ENCODE assay signal across 17 cellular contexts in the genomic region with DNA sequence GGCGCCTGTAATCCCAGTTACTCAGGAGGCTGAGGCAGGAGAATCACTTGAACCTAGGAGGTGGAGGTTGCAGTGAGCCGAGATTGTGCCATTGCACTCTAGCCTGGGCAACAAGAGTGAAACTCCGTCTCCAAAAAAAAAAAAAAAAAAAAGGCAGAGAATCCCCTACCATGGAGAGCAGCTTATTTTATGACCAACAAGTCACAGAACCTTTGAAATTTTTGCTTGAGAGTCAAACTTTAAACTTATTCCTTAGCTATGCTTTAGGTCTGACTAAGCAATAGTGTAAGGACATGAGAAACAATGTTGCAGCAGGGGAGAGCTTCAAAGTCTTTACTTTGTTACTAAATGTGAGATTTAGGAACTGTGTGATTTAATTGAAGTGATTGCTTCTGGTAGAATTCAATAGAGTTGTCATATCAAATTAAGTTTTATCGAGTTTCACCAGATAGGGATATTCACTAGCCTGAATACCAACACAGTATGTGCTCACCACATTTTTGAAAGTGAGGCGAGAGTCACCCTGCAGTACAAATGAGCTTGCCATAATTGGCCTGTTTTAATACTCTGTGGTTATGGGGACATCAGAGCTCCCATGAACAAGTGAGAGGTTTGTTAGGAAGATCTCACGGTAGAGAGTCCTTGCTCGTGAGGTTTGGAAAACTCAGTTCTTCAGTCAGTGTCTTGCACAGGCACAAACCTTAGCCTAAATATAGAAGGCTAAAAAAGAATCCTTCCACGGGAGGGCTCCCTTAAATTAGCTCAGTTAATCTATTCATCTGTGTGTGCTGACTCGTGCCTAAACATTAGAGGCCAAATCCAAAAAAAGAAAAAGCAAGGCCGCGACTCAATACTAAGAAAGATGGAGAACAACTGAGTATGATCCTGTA.
DNase-seq lines count a peak whose midpoint lies in the region; ATAC-seq and TF ChIP-seq lines count a peak whose summit lies in the region.
"Had no signal": no experiment of that assay in that cellular context is flagged by ENCODE, and none has a peak within 500 bp of the region (broad histone marks: within the 10 kb centered on the region; RNA-seq: fewer than 3 reads in every experiment).

No MANE protein-coding gene starts in this region.

- peak overlapping the region; percentile 84 to 89 (median 88) for H3K27ac ChIP-seq in esophagus muscularis mucosa (replicated peaks in 1 of 4)
- peak overlapping the region; percentile 63 to 73 for H3K27ac ChIP-seq in prostate gland
- H3K27ac ChIP-seq in aorta (ENCODE audit: low read depth in 1 of 2, low read length in 2 of 2), result peak overlapping the region; percentile 90 to 91

- peaks cover 53% of the 10 kb centered on the region for H3K27me3 Mint-ChIP-seq in stimulated activated naive CD8-positive, alpha-beta T cell treated with anti-CD3 and anti-CD28 coated beads, Interleukin-15, amount 100 ng/mL, for 72 hours

- no peak for TF ChIP-seq EP300 in esophagus muscularis mucosa (IDR thresholded peaks at IDR 0.05)

- peaks cover 72 to 93% (median 84%) of the 10 kb centered on the region in 4 donors for H3K4me1 ChIP-seq in esophagus muscularis mucosa
- H3K4me1 ChIP-seq in prostate gland (replicated peaks), result peaks cover 7% of the 10 kb centered on the region
- H3K4me1 ChIP-seq in aorta (ENCODE audit: control insufficient read depth in 1 of 2, insufficient read depth in 2 of 2, low read length in 2 of 2), result peaks cover 9 to 17% of the 10 kb centered on the region in 2 donors

- no peak overlapping the region for H3K4me3 Mint-ChIP-seq in stimulated activated naive CD8-positive, alpha-beta T cell treated with anti-CD3 and anti-CD28 coated beads, Interleukin-15, amount 100 ng/mL, for 72 hours
- H3K4me3 Mint-ChIP-seq: activated CD8-positive, alpha-beta memory T cell treated with anti-CD3 and anti-CD28 coated beads, Interleukin-2, amount 10 ng/mL, durations not matched to agents 7 days and 5 days; stimulated activated naive CD8-positive, alpha-beta T cell treated with anti-CD3 and anti-CD28 coated beads, Interleukin-15, Interleukin-2, amounts not matched to agents 100 ng/mL and 50 ng/mL, for 24 hours; T-helper 1 cell treated with Interleukin-12 subunit alpha and Interleukin-12 subunit beta and Interleukin-4 antibody, amounts not matched to agents 30 μg/mL and 1 μg/mL, for 36 hours had no signal

- peaks cover 24% of the 10 kb centered on the region for H3K4me1 Mint-ChIP-seq in stimulated activated naive CD8-positive, alpha-beta T cell treated with anti-CD3 and anti-CD28 coated beads, Interleukin-15, amount 100 ng/mL, for 72 hours

- no peak overlapping the region for H3K27ac Mint-ChIP-seq in stimulated activated naive CD8-positive, alpha-beta T cell treated with anti-CD3 and anti-CD28 coated beads, Interleukin-15, amount 100 ng/mL, for 72 hours
- H3K27ac Mint-ChIP-seq: activated CD8-positive, alpha-beta memory T cell treated with anti-CD3 and anti-CD28 coated beads, Interleukin-2, amount 10 ng/mL, durations not matched to agents 7 days and 5 days; stimulated activated naive CD8-positive, alpha-beta T cell treated with anti-CD3 and anti-CD28 coated beads, Interleukin-15, Interleukin-2, amounts not matched to agents 100 ng/mL and 50 ng/mL, for 24 hours; T-helper 1 cell treated with Interleukin-12 subunit alpha and Interleukin-12 subunit beta and Interleukin-4 antibody, amounts not matched to agents 30 μg/mL and 1 μg/mL, for 36 hours had no signal

- H3K27me3 ChIP-seq in esophagus muscularis mucosa, result no peaks in the 10 kb centered on the region
- H3K27me3 ChIP-seq in prostate gland (replicated peaks; ENCODE audit: insufficient read depth), result no peaks in the 10 kb centered on the region
- no peaks in the 10 kb centered on the region for H3K27me3 ChIP-seq in aorta (ENCODE audit: control insufficient read depth in 1 of 2, insufficient read depth in 2 of 2, low read length in 1 of 2)
- H3K27me3 ChIP-seq: Peyer's patch had no signal

- DNase-seq in Right ventricle myocardium superior (no peak), cardiac septum (ENCODE audit: low spot score) (no peak), esophagus muscularis mucosa (ENCODE audit: extremely low spot score) (no peak), prostate gland (ENCODE audit: low spot score) (no peak), aorta (no peak), germinal center (ENCODE audit: low spot score) (no peak), erythroblast (lab: John Stamatoyannopoulos, UW) (no peak)
- DNase-seq in stimulated activated naive CD8-positive, alpha-beta T cell treated with anti-CD3 and anti-CD28 coated beads, Interleukin-15, amount 100 ng/mL, for 72 hours, result no peak
- DNase-seq: activated CD8-positive, alpha-beta memory T cell treated with anti-CD3 and anti-CD28 coated beads, Interleukin-2, amount 10 ng/mL, durations not matched to agents 7 days and 5 days; activated naive CD4-positive, alpha-beta T cell; effector memory CD4-positive, alpha-beta T cell; mesenchymal stem cell; NCI-H2029; NCI-H748 treated with DMSO at 0.1 percent for 48 hours; Peyer's patch had no signal

- TF ChIP-seq POLR2A in esophagus muscularis mucosa (IDR thresholded peaks at IDR 0.05; ENCODE audit: low read depth), result no peak
- no peak for TF ChIP-seq POLR2A in prostate gland (IDR thresholded peaks at IDR 0.05)
- TF ChIP-seq POLR2A in erythroblast (IDR thresholded peaks at IDR 0.05; ENCODE audit: low read length), result no peak

- TF ChIP-seq CTCF in esophagus muscularis mucosa (IDR thresholded peaks at IDR 0.05) (peak; percentile 20 to 29 (median 27)), prostate gland (IDR thresholded peaks at IDR 0.05) (no peak)

- 57% methylated on average over 9 of the region's 11 CpGs for WGBS in esophagus muscularis mucosa
- WGBS in prostate gland, result 66% methylated on average over 11 of the region's 11 CpGs
- WGBS in aorta, 2 donors, result 28 to 32% methylated on average over 10 to 11 of the region's 11 CpGs

- H3K4me3 ChIP-seq in esophagus muscularis mucosa, result no peak overlapping the region
- no peak overlapping the region for H3K4me3 ChIP-seq in prostate gland
- H3K4me3 ChIP-seq in aorta (ENCODE audit: low read length in 2 of 2), result no peak overlapping the region
- H3K4me3 ChIP-seq: Peyer's patch had no signal

- H3K36me3 ChIP-seq in esophagus muscularis mucosa, result no peaks in the 10 kb centered on the region
- no peaks in the 10 kb centered on the region for H3K36me3 ChIP-seq in prostate gland
- H3K36me3 ChIP-seq in aorta (ENCODE audit: control insufficient read depth in 1 of 2, insufficient read depth in 2 of 2, low read length in 1 of 2), result no peaks in the 10 kb centered on the region
- H3K36me3 ChIP-seq: Peyer's patch had no signal

- H3K9me3 ChIP-seq in esophagus muscularis mucosa (no peaks in the 10 kb centered on the region), prostate gland (no peaks in the 10 kb centered on the region), aorta (ENCODE audit: control insufficient read depth, low read length) (no peaks in the 10 kb centered on the region)
- H3K9me3 ChIP-seq: Peyer's patch had no signal

- ATAC-seq in Right ventricle myocardium superior (ENCODE audit: poor library complexity), result peak; percentile 46
- ATAC-seq in aorta (ENCODE audit: low FRiP score), result no peak
- ATAC-seq in stimulated activated naive CD8-positive, alpha-beta T cell treated with anti-CD3 and anti-CD28 coated beads, Interleukin-15, amount 100 ng/mL, for 72 hours, result no peak
- ATAC-seq: activated CD8-positive, alpha-beta memory T cell treated with anti-CD3 and anti-CD28 coated beads, Interleukin-2, amount 10 ng/mL, durations not matched to agents 7 days and 5 days had no signal

- H3K9me3 Mint-ChIP-seq in stimulated activated naive CD8-positive, alpha-beta T cell treated with anti-CD3 and anti-CD28 coated beads, Interleukin-15, amount 100 ng/mL, for 72 hours, result no peaks in the 10 kb centered on the region
- H3K9me3 Mint-ChIP-seq: stimulated activated naive CD8-positive, alpha-beta T cell treated with anti-CD3 and anti-CD28 coated beads, Interleukin-15, Interleukin-2, amounts not matched to agents 100 ng/mL and 50 ng/mL, for 24 hours; T-helper 1 cell treated with Interleukin-12 subunit alpha and Interleukin-12 subunit beta and Interleukin-4 antibody, amounts not matched to agents 30 μg/mL and 1 μg/mL, for 36 hours had no signal

- intact Hi-C loops in Right ventricle myocardium superior (cut with DNase I), result no loop called here
- intact Hi-C loops in cardiac septum (cut with DNase I), result no loop called here
- intact Hi-C loops in esophagus muscularis mucosa (cut with DNase I), result no loop called here
- intact Hi-C loops in prostate gland (cut with DNase I), result loop anchor here (2.0 to 5.0 kb wide), 2 partner anchors 33 to 109 kb away; a partner anchor contains a TSS
- intact Hi-C loops in aorta (cut with DNase I), result loop anchor here in 1 of 2 donors (2.0 kb wide), 1 partner anchor 97 kb away; no protein-coding TSS in a partner anchor

Comparison
In these comparisons a context has a peak if more than half of its experiments do, and no peak if none do; other contexts are left out.
1. CTCF ChIP-seq: peak in esophagus muscularis mucosa (3 of 3); none in prostate gland (0 of 4).
2. Peak in every context shown above with its lines, with median percentiles within 50 percentile points of each other: H3K27ac ChIP-seq.